ENCODE assay signal across 8 cellular contexts in the genomic region with DNA sequence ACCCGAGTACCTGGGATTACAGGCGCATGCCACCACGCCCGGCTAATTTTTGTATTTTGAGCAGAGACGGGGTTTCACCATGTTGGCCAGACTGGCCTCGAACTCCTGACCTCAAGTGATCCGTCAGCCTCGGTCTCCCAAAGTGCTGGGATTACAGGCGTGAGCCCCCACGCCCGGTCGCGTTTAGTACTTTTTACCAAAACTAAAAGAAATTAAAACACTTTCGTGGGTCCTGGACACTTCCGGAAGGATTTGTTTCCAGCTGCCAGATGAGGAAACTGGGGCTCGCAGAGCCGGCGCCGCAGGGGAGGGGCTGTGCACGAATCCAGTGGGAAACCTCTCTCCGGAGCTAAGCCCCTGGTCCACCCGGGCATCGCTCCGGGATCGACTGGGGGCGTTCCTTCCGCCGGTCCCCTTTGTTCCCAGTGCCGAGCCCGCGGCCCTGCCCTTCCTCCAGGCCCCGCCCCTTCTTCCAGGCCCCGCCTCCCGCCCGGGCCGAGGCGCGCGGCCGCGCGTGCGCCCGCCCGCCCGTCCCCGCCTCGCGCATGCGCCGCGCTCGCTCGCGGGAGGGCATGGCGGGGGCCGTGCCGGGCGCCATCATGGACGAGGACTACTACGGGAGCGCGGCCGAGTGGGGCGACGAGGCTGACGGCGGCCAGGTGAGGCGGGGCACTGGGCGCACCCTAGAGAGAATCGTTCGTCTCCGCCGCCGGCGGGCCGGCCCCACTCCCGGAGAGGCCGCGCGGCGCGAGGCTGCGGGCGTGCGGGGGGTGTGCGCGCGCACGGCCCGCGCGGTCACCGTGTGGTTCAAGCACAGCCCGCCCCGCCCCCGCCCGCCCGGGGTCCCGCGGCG. TPM values are rescaled to one million over a fixed set of nuclear protein-coding genes. Genes with fewer than 3 reads are reported as not detected.
A peak's percentile ranks its signal among the peaks of the same experiment; 100 is the strongest.
DNase-seq lines count a peak whose midpoint lies in the region; ATAC-seq and TF ChIP-seq lines count a peak whose summit lies in the region.

A gene with protein sequence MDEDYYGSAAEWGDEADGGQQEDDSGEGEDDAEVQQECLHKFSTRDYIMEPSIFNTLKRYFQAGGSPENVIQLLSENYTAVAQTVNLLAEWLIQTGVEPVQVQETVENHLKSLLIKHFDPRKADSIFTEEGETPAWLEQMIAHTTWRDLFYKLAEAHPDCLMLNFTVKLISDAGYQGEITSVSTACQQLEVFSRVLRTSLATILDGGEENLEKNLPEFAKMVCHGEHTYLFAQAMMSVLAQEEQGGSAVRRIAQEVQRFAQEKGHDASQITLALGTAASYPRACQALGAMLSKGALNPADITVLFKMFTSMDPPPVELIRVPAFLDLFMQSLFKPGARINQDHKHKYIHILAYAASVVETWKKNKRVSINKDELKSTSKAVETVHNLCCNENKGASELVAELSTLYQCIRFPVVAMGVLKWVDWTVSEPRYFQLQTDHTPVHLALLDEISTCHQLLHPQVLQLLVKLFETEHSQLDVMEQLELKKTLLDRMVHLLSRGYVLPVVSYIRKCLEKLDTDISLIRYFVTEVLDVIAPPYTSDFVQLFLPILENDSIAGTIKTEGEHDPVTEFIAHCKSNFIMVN (plus strand): TSS at position 546 of the 853 bp plus-strand sequence. CDS start 54 bp downstream, at position 600.

- no peaks in the 10 kb centered on the region for H3K9me3 ChIP-seq in mammary epithelial cell (replicated peaks; ENCODE audit: insufficient read depth, low read length)
- H3K9me3 ChIP-seq in smooth muscle cell (replicated peaks; ENCODE audit: low read depth): no peaks in the 10 kb centered on the region

- H4K20me1 ChIP-seq in mammary epithelial cell (ENCODE audit: insufficient read depth, low read length) (no peaks in the 10 kb centered on the region), smooth muscle cell (ENCODE audit: low read depth) (peaks cover 13% of the 10 kb centered on the region)

- H3K36me3 ChIP-seq in mammary epithelial cell (ENCODE audit: insufficient read depth, low read length): peaks cover 3% of the 10 kb centered on the region
- H3K36me3 ChIP-seq in smooth muscle cell (ENCODE audit: low read depth): no peaks in the 10 kb centered on the region

- H3K27ac ChIP-seq in mammary epithelial cell (ENCODE audit: insufficient read depth, low read depth, low read length) (peak within 1 kb of the TSS; percentile 56), smooth muscle cell (ENCODE audit: low read depth) (peak within 1 kb of the TSS; percentile 47)

- dilution Hi-C loops in mammary epithelial cell (cut with HindIII; ENCODE audit: low sequenced_read_pairs): no loop called here

- H3K9ac ChIP-seq in mammary epithelial cell (ENCODE audit: insufficient read depth, low read length) (peak within 1 kb of the TSS; percentile 78), smooth muscle cell (ENCODE audit: low read depth) (peak within 1 kb of the TSS; percentile 70)

- H3K4me1 ChIP-seq in mammary epithelial cell (ENCODE audit: insufficient read depth, low read length) (peaks cover 4% of the 10 kb centered on the region), smooth muscle cell (ENCODE audit: low read depth) (no peaks in the 10 kb centered on the region)

- no TSS peak for BruUV-seq in mammary epithelial cell (replicated peaks; lab: Mats Ljungman, UMichigan)

- CTCF ChIA-PET in mammary epithelial cell (lab: Charles Lee; ENCODE audit: low non-redundant PET): no interaction called here

- H3K4me3 ChIP-seq in WI38 (ENCODE audit: low read depth, low read length) (peak within 1 kb of the TSS; percentile 76), mammary epithelial cell (replicated peaks in 1 of 3; ENCODE audit: insufficient read depth in 1 of 3, low read depth in 2 of 3, low read length in 3 of 3) (peak within 1 kb of the TSS; percentile 73 to 87 (median 83)), smooth muscle cell (peak within 1 kb of the TSS; percentile 95)

- intact Hi-C loops in mammary epithelial cell (cut with micrococcal nuclease): loop anchor here (2.0 to 5.0 kb wide), 2 partner anchors 74 to 90 kb away; no protein-coding TSS in a partner anchor

- H3K79me2 ChIP-seq in mammary epithelial cell (ENCODE audit: insufficient read depth, low read length): peaks cover 48% of the 10 kb centered on the region
- peaks cover 41% of the 10 kb centered on the region for H3K79me2 ChIP-seq in smooth muscle cell (ENCODE audit: low read depth)

- no peaks in the 10 kb centered on the region for H3F3A ChIP-seq in smooth muscle cell (ENCODE audit: low read depth)

- in situ Hi-C loops in mammary epithelial cell (cut with MboI; ENCODE audit: low sequenced_read_pairs in 2 of 2): no loop called here

- peak; percentile 70 for ATAC-seq in HG03095 (IDR thresholded peaks at IDR 0.05; ENCODE audit: unreplicated experiment)

- TF ChIP-seq CTCF in WI38 (IDR thresholded peaks at IDR 0.05; ENCODE audit: low read depth, low read length): no peak
- TF ChIP-seq CTCF in mammary epithelial cell (conservative IDR thresholded peaks at IDR 0.05 in 1 of 2, IDR thresholded peaks at IDR 0.05 in 1 of 2; ENCODE audit: extremely low read depth in 1 of 2, insufficient read depth in 1 of 2, low read depth in 1 of 2, low read length in 2 of 2): no peak
- no peak for TF ChIP-seq CTCF in smooth muscle cell (IDR thresholded peaks at IDR 0.05; ENCODE audit: borderline replicate concordance, insufficient read depth, poor library complexity, severe bottlenecking)

- WGBS in mammary epithelial cell (ENCODE audit: low coverage, missing lambda C conversion rate): 2% methylated on average over 9 of the region's 102 CpGs
- 24% methylated on average over 44 of the region's 102 CpGs for WGBS in smooth muscle cell (ENCODE audit: low lambda C conversion rate)

- peak within 1 kb of the TSS; percentile 90 for H2AFZ ChIP-seq in mammary epithelial cell (ENCODE audit: low read depth, low read length)
- peak within 1 kb of the TSS; percentile 88 for H2AFZ ChIP-seq in smooth muscle cell (ENCODE audit: low read depth)

- peak; percentile 89 for TF ChIP-seq POLR2A in GM18526 (IDR thresholded peaks at IDR 0.05; ENCODE audit: extremely low read depth, insufficient read length)

- peak within 1 kb of the TSS; percentile 78 for H3K4me2 ChIP-seq in mammary epithelial cell (ENCODE audit: insufficient read depth, low read depth, low read length)
- H3K4me2 ChIP-seq in smooth muscle cell: peak within 1 kb of the TSS; percentile 86

- DNase-seq in 8988T (peak; percentile 99), NCI-H2171 treated with DMSO at 0.1 percent for 48 hours (lab: John Stamatoyannopoulos, UW) (peak; percentile 83), mammary epithelial cell (peak; percentile 74), iPS-NIHi7 (ENCODE audit: extremely low spot score) (peak; percentile 99), smooth muscle cell (lab: John Stamatoyannopoulos, UW; ENCODE audit: unreplicated experiment) (peak; percentile 70)

- H3K27me3 ChIP-seq in mammary epithelial cell (ENCODE audit: insufficient read depth, low read length) (no peaks in the 10 kb centered on the region), smooth muscle cell (ENCODE audit: low read depth) (no peaks in the 10 kb centered on the region)

RNA-seq across cellular contexts. Expression of the gene that starts here (rescaled TPM):
- 10 to 100 TPM; 37.8 to 69.7 TPM for total RNA-seq in mammary epithelial cell
- polyA plus RNA-seq in mammary epithelial cell: 84.9 TPM
- polyA minus RNA-seq in mammary epithelial cell: 143 TPM
- total RNA-seq in smooth muscle cell: 25.4 and 27.6 TPM in 2 replicates
- 40.3 and 44.9 TPM in 2 replicates for polyA plus RNA-seq in smooth muscle cell

Comparison
In these comparisons a context has a peak if more than half of its experiments do, and no peak if none do; other contexts are left out.
1. Peak in every context shown above with its lines: DNase-seq, ATAC-seq, H3K4me3 ChIP-seq and H3K27ac ChIP-seq.